Comparison of ENCODE assay signal across 2 cellular contexts in the genomic region with DNA sequence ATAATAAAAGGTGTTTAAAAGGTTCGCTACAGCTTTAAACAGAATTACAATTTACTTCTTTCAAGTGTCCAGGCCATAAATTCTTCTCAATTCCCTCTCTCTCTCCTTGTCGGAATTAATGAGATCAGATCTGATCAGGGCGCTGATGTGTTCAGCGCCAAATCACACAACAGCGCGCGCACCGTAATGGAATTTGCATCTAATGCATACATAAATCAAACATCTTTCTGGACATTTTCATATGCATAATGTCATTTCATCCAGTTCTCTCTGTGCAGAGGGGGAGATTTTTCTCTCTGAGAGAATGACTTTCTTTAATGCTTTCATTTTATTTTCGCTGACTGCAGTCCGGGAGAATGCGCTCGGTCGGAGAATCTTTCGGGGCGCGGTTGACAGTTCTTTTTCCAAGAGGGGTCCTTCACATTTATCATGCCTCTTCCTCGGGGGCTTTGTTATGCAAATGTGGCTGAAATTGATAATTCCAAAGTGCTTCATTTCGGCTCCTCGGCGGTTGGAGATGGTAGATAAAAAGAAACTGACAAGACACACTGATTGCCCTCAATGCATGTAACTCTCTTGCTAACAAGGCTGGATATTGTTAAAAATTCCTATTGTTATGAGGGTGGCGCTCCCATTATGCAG.
TF ChIP-seq lines count a peak whose summit lies in the region.

No MANE protein-coding gene starts in this region.

TF ChIP-seq in liver, 16 proteins besides CTCF, POLR2A, EP300 and RAD21 (continued from another document):
- TF ChIP-seq JUND (IDR thresholded peaks at IDR 0.05) (no peak), FOXA1 (IDR thresholded peaks at IDR 0.05) (no peak)

TF ChIP-seq in HepG2, 621 proteins besides CTCF, POLR2A, EP300 and RAD21 (continued from another document):
- TF ChIP-seq, protein P1, sequence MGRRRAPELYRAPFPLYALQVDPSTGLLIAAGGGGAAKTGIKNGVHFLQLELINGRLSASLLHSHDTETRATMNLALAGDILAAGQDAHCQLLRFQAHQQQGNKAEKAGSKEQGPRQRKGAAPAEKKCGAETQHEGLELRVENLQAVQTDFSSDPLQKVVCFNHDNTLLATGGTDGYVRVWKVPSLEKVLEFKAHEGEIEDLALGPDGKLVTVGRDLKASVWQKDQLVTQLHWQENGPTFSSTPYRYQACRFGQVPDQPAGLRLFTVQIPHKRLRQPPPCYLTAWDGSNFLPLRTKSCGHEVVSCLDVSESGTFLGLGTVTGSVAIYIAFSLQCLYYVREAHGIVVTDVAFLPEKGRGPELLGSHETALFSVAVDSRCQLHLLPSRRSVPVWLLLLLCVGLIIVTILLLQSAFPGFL (CRISPR knock-in tag; IDR thresholded peaks at IDR 0.05), result no peak
- TF ChIP-seq, protein P2, sequence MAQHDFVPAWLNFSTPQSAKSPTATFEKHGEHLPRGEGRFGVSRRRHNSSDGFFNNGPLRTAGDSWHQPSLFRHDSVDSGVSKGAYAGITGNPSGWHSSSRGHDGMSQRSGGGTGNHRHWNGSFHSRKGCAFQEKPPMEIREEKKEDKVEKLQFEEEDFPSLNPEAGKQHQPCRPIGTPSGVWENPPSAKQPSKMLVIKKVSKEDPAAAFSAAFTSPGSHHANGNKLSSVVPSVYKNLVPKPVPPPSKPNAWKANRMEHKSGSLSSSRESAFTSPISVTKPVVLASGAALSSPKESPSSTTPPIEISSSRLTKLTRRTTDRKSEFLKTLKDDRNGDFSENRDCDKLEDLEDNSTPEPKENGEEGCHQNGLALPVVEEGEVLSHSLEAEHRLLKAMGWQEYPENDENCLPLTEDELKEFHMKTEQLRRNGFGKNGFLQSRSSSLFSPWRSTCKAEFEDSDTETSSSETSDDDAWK (CRISPR knock-in tag; IDR thresholded peaks at IDR 0.05), result no peak
- TF ChIP-seq, protein P3, sequence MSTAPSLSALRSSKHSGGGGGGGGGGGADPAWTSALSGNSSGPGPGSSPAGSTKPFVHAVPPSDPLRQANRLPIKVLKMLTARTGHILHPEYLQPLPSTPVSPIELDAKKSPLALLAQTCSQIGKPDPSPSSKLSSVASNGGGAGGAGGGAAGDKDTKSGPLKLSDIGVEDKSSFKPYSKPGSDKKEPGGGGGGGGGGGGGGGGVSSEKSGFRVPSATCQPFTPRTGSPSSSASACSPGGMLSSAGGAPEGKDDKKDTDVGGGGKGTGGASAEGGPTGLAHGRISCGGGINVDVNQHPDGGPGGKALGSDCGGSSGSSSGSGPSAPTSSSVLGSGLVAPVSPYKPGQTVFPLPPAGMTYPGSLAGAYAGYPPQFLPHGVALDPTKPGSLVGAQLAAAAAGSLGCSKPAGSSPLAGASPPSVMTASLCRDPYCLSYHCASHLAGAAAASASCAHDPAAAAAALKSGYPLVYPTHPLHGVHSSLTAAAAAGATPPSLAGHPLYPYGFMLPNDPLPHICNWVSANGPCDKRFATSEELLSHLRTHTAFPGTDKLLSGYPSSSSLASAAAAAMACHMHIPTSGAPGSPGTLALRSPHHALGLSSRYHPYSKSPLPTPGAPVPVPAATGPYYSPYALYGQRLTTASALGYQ (CRISPR knock-in tag; IDR thresholded peaks at IDR 0.05), result no peak
- TF ChIP-seq MTA3 (CRISPR knock-in tag; IDR thresholded peaks at IDR 0.05) (no peak), NFIB (CRISPR knock-in tag; IDR thresholded peaks at IDR 0.05; ENCODE audit: borderline replicate concordance) (no peak), THYN1 (CRISPR knock-in tag; IDR thresholded peaks at IDR 0.05; ENCODE audit: borderline replicate concordance, low read depth) (no peak), FOXJ3 (CRISPR knock-in tag; IDR thresholded peaks at IDR 0.05; ENCODE audit: borderline replicate concordance) (no peak)
- TF ChIP-seq, protein P4, sequence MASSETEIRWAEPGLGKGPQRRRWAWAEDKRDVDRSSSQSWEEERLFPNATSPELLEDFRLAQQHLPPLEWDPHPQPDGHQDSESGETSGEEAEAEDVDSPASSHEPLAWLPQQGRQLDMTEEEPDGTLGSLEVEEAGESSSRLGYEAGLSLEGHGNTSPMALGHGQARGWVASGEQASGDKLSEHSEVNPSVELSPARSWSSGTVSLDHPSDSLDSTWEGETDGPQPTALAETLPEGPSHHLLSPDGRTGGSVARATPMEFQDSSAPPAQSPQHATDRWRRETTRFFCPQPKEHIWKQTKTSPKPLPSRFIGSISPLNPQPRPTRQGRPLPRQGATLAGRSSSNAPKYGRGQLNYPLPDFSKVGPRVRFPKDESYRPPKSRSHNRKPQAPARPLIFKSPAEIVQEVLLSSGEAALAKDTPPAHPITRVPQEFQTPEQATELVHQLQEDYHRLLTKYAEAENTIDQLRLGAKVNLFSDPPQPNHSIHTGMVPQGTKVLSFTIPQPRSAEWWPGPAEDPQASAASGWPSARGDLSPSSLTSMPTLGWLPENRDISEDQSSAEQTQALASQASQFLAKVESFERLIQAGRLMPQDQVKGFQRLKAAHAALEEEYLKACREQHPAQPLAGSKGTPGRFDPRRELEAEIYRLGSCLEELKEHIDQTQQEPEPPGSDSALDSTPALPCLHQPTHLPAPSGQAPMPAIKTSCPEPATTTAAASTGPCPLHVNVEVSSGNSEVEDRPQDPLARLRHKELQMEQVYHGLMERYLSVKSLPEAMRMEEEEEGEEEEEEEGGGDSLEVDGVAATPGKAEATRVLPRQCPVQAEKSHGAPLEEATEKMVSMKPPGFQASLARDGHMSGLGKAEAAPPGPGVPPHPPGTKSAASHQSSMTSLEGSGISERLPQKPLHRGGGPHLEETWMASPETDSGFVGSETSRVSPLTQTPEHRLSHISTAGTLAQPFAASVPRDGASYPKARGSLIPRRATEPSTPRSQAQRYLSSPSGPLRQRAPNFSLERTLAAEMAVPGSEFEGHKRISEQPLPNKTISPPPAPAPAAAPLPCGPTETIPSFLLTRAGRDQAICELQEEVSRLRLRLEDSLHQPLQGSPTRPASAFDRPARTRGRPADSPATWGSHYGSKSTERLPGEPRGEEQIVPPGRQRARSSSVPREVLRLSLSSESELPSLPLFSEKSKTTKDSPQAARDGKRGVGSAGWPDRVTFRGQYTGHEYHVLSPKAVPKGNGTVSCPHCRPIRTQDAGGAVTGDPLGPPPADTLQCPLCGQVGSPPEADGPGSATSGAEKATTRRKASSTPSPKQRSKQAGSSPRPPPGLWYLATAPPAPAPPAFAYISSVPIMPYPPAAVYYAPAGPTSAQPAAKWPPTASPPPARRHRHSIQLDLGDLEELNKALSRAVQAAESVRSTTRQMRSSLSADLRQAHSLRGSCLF (CRISPR knock-in tag; IDR thresholded peaks at IDR 0.05; ENCODE audit: borderline replicate concordance), result no peak
